9 cellular contexts compared by ENCODE assay signal in genomic region chr2:182870227-182870626, GRCh38. TPM values are rescaled to one million over a fixed set of nuclear protein-coding genes. Genes with fewer than 3 reads are reported as not detected.
DNase-seq lines count a peak whose midpoint lies in the region; ATAC-seq and TF ChIP-seq lines count a peak whose summit lies in the region.
"Had no signal": no experiment of that assay in that cellular context is flagged by ENCODE, and none has a peak within 500 bp of the region (broad histone marks: within the 10 kb centered on the region; RNA-seq: fewer than 3 reads in every experiment).

No MANE protein-coding gene starts in this region.

- H3K79me2 ChIP-seq in DND-41 (ENCODE audit: insufficient read depth, low read length) (no peaks in the 10 kb centered on the region), PC-9 (ENCODE audit: low read depth) (no peaks in the 10 kb centered on the region), hepatocyte (no peaks in the 10 kb centered on the region)

- no peak overlapping the region for H3K9ac ChIP-seq in DND-41 (ENCODE audit: low read depth, low read length)

- H3K4me1 ChIP-seq in DND-41 (ENCODE audit: insufficient read depth, low read length) (no peaks in the 10 kb centered on the region), PC-9 (replicated peaks; ENCODE audit: insufficient read depth) (no peaks in the 10 kb centered on the region), hepatocyte (ENCODE audit: insufficient read depth) (peaks cover 17% of the 10 kb centered on the region)

- POLR2A ChIA-PET in PC-9 (lab: Charles Lee; ENCODE audit: unreplicated experiment): no interaction called here

- peak; percentile 15 for DNase-seq in DND-41
- peak; percentile 63 for DNase-seq in H7
- DNase-seq in PC-9: no peak
- no peak for DNase-seq in hepatocyte (ENCODE audit: low spot score)
- no peak for DNase-seq in mesenteric fat pad (ENCODE audit: low spot score)
- DNase-seq in NCI-H187 treated with DMSO at 0.1 percent for 48 hours (lab: John Stamatoyannopoulos, UW): no peak

- H4K20me1 ChIP-seq in DND-41 (ENCODE audit: insufficient read depth, low read length): no peaks in the 10 kb centered on the region
- no peaks in the 10 kb centered on the region for H4K20me1 ChIP-seq in PC-9 (ENCODE audit: insufficient read depth)
- H4K20me1 ChIP-seq in hepatocyte (ENCODE audit: insufficient read depth, poor library complexity, severe bottlenecking): no peaks in the 10 kb centered on the region

- intact Hi-C loops in PC-9 (cut with micrococcal nuclease; ENCODE audit: unreplicated experiment): no loop called here

- BruUV-seq in PC-9 (replicated peaks; lab: Mats Ljungman, UMichigan): no TSS peak

- H2AFZ ChIP-seq in DND-41 (ENCODE audit: low read depth, low read length) (no peak overlapping the region), PC-9 (no peak overlapping the region), hepatocyte (no peak overlapping the region)

- H3K9me3 ChIP-seq in DND-41 (ENCODE audit: insufficient read depth, low read length, severe bottlenecking) (no peaks in the 10 kb centered on the region), PC-9 (ENCODE audit: insufficient read depth, low read depth) (peaks cover 3% of the 10 kb centered on the region; the same call in 1 of the 2 replicates), hepatocyte (ENCODE audit: low read depth) (no peaks in the 10 kb centered on the region)
- H3K9me3 ChIP-seq: SJSA1 had no signal

- no peak for ATAC-seq in DND-41 (ENCODE audit: insufficient read depth, low read depth)
- no peak for ATAC-seq in GM21528 (IDR thresholded peaks at IDR 0.05; ENCODE audit: low FRiP score, unreplicated experiment)
- ATAC-seq in GM21360 (IDR thresholded peaks at IDR 0.05; ENCODE audit: unreplicated experiment): no peak

- no peak overlapping the region for H3K4me2 ChIP-seq in DND-41 (ENCODE audit: insufficient read depth, low read length)
- no peak overlapping the region for H3K4me2 ChIP-seq in PC-9
- H3K4me2 ChIP-seq in hepatocyte: no peak overlapping the region

- H3K27ac ChIP-seq in DND-41 (ENCODE audit: low read length) (no peak overlapping the region), PC-9 (no peak overlapping the region), hepatocyte (no peak overlapping the region)
- H3K27ac ChIP-seq: SJSA1 had no signal

- H3K4me3 ChIP-seq in DND-41 (ENCODE audit: low read depth in 1 of 2, low read length in 2 of 2) (no peak overlapping the region), H7 (ENCODE audit: insufficient read depth, low read depth, low read length) (no peak overlapping the region), PC-9 (no peak overlapping the region), hepatocyte (no peak overlapping the region)
- H3K4me3 ChIP-seq: SJSA1 had no signal

- H3K9me2 ChIP-seq in PC-9 (ENCODE audit: insufficient read depth): 0 out of 2 replicates have a peak, but pooled peaks cover 4% of the 10 kb centered on the region
- H3K9me2 ChIP-seq in hepatocyte (replicated peaks; ENCODE audit: insufficient read depth): no peaks in the 10 kb centered on the region

- no peaks in the 10 kb centered on the region for H3K36me3 ChIP-seq in DND-41 (ENCODE audit: insufficient read depth, low read length)
- H3K36me3 ChIP-seq in H7 (replicated peaks; ENCODE audit: control insufficient read depth, insufficient read depth, low read length): no peaks in the 10 kb centered on the region
- no peaks in the 10 kb centered on the region for H3K36me3 ChIP-seq in PC-9 (ENCODE audit: low read depth)
- H3K36me3 ChIP-seq in hepatocyte (replicated peaks; ENCODE audit: insufficient read depth, low read depth): no peaks in the 10 kb centered on the region
- H3K36me3 ChIP-seq: SJSA1 had no signal

- WGBS in hepatocyte (ENCODE audit: low lambda C conversion rate, missing lambda C conversion rate): 0% methylated on average over 1 of the region's 1 CpG

- TF ChIP-seq CTCF in DND-41 (IDR thresholded peaks at IDR 0.05; ENCODE audit: borderline replicate concordance, extremely low read depth, low read length, poor library complexity, severe bottlenecking) (peak; percentile 38), PC-9 (conservative IDR thresholded peaks at IDR 0.05) (peak; percentile 66), hepatocyte (IDR thresholded peaks at IDR 0.05; ENCODE audit: poor library complexity) (peak; percentile 20)

- H3K27me3 ChIP-seq in DND-41 (ENCODE audit: insufficient read depth, low read length, poor library complexity): no peaks in the 10 kb centered on the region
- peaks cover 24% of the 10 kb centered on the region for H3K27me3 ChIP-seq in H7 (ENCODE audit: control insufficient read depth, insufficient read depth, low read length)
- no peaks in the 10 kb centered on the region for H3K27me3 ChIP-seq in PC-9 (ENCODE audit: insufficient read depth, low read depth)
- no peaks in the 10 kb centered on the region for H3K27me3 ChIP-seq in hepatocyte
- H3K27me3 ChIP-seq: SJSA1 had no signal

- CTCF ChIA-PET in PC-9 (lab: Charles Lee): no interaction called here

- no peaks in the 10 kb centered on the region for H3F3A ChIP-seq in PC-9 (ENCODE audit: insufficient read depth, low read depth)

RNA-seq across cellular contexts. Expression of gene FRZB, which starts 3.8 kb away (rescaled TPM):
- total RNA-seq in H7 (2014; rRNA removed; shearing (Covaris generic)): 0.15 and 1.5 TPM in 2 replicates
- total RNA-seq in PC-9 (2021): 0.15 TPM in 2 replicates
- 72.9 and 118 TPM in 2 replicates for total RNA-seq in hepatocyte
- 375 and 534 TPM in 2 replicates for polyA plus RNA-seq in hepatocyte
- 5.5 TPM for total RNA-seq in mesenteric fat pad

Comparison
In these comparisons a context has a peak if more than half of its experiments do, and no peak if none do; other contexts are left out.
1. DNase-seq: peak in DND-41 (single experiment) and H7 (single experiment); none in PC-9 (0 of 2), hepatocyte (single experiment), mesenteric fat pad (single experiment) and NCI-H187 treated with DMSO at 0.1 percent for 48 hours (single experiment).
2. RNA of gene FRZB, which starts 3.8 kb away (total RNA-seq): 72.9 to 118 TPM in hepatocyte; 5.5 TPM in mesenteric fat pad (single experiment), 0.15 to 1.5 TPM in H7 and 0.15 TPM in PC-9; every median in the first group is over 10 times any median in the second.
3. Peak in every context shown above with its lines, with median percentiles within 50 percentile points of each other: CTCF ChIP-seq.